20 cellular contexts compared by ENCODE assay signal in the genomic region with DNA sequence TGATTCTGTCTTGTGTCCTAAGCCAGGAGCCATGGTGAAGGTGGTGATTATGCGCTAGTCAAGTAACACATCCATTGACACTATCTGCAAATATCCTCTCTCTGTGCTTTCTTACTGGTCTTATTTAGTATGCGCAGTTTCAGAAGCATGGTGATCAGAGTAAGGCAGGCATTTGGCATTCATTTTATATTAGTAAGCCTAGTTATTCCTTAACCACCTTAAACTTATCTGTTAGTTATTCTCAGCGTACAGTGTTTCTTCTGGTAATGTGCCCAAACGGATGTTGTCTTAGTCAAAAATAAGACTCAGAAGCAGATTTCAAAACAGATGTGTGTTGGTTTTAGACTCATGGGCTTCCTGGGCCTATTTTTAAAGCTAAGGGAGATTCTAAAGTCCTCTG.
DNase-seq lines count a peak whose midpoint lies in the region; ATAC-seq and TF ChIP-seq lines count a peak whose summit lies in the region.
"Had no signal": no experiment of that assay in that cellular context is flagged by ENCODE, and none has a peak within 500 bp of the region (broad histone marks: within the 10 kb centered on the region; RNA-seq: fewer than 3 reads in every experiment).

No MANE protein-coding gene starts in this region.

- in situ Hi-C loops in mammary epithelial cell (cut with MboI; ENCODE audit: low sequenced_read_pairs in 2 of 2) = no loop called here

- H3K4me1 Mint-ChIP-seq in MCF 10A (ENCODE audit: insufficient read depth, unreplicated experiment) = peaks cover 15% of the 10 kb centered on the region
- no peaks in the 10 kb centered on the region for H3K4me1 Mint-ChIP-seq in activated T-helper 2 cell treated with anti-CD3 and anti-CD28 coated beads, Interferon-gamma antibody, Interleukin-2, Interleukin-4, amounts not matched to agents 10 μg/mL and 5 μg/mL and 100 μg/mL, durations not matched to agents 14 hours and 24 hours and 36 hours (ENCODE audit: low read depth)
- no peaks in the 10 kb centered on the region for H3K4me1 Mint-ChIP-seq in activated T-helper 17 cell treated with anti-CD3 and anti-CD28 coated beads, Interleukin-2, amount 50 U/mL, for 72 hours
- H3K4me1 Mint-ChIP-seq: activated CD4-positive, alpha-beta T cell treated with anti-CD3 and anti-CD28 coated beads, Interleukin-2, amount 10 ng/mL, durations not matched to agents 7 days and 5 days; brain had no signal

- no peak for TF ChIP-seq CTCF in MCF 10A (IDR thresholded peaks at IDR 0.05; ENCODE audit: unreplicated experiment)
- TF ChIP-seq CTCF in mammary epithelial cell (conservative IDR thresholded peaks at IDR 0.05 in 1 of 2, IDR thresholded peaks at IDR 0.05 in 1 of 2; ENCODE audit: extremely low read depth in 1 of 2, insufficient read depth in 1 of 2, low read depth in 1 of 2, low read length in 2 of 2) = no peak
- TF ChIP-seq CTCF in cardiac fibroblast (IDR thresholded peaks at IDR 0.05; ENCODE audit: low read depth, low read length) = no peak

- H3K27ac Mint-ChIP-seq in MCF 10A (ENCODE audit: low read depth, unreplicated experiment) = no peak overlapping the region
- no peak overlapping the region for H3K27ac Mint-ChIP-seq in activated T-helper 2 cell treated with anti-CD3 and anti-CD28 coated beads, Interferon-gamma antibody, Interleukin-2, Interleukin-4, amounts not matched to agents 10 μg/mL and 5 μg/mL and 100 μg/mL, durations not matched to agents 14 hours and 24 hours and 36 hours
- H3K27ac Mint-ChIP-seq in activated T-helper 17 cell treated with anti-CD3 and anti-CD28 coated beads, Interleukin-2, amount 50 U/mL, for 72 hours = no peak overlapping the region
- H3K27ac Mint-ChIP-seq: activated CD4-positive, alpha-beta T cell treated with anti-CD3 and anti-CD28 coated beads, Interleukin-2, amount 10 ng/mL, durations not matched to agents 7 days and 5 days; brain had no signal

- H3K4me3 Mint-ChIP-seq in MCF 10A (ENCODE audit: unreplicated experiment) = no peak overlapping the region
- no peak overlapping the region for H3K4me3 Mint-ChIP-seq in activated T-helper 2 cell treated with anti-CD3 and anti-CD28 coated beads, Interferon-gamma antibody, Interleukin-2, Interleukin-4, amounts not matched to agents 10 μg/mL and 5 μg/mL and 100 μg/mL, durations not matched to agents 14 hours and 24 hours and 36 hours (ENCODE audit: low read depth)
- H3K4me3 Mint-ChIP-seq in activated T-helper 17 cell treated with anti-CD3 and anti-CD28 coated beads, Interleukin-2, amount 50 U/mL, for 72 hours = no peak overlapping the region
- H3K4me3 Mint-ChIP-seq: activated CD4-positive, alpha-beta T cell treated with anti-CD3 and anti-CD28 coated beads, Interleukin-2, amount 10 ng/mL, durations not matched to agents 7 days and 5 days; brain had no signal

- ATAC-seq in HG03095 (IDR thresholded peaks at IDR 0.05; ENCODE audit: unreplicated experiment) = peak; percentile 56
- no peak for ATAC-seq in activated T-helper 17 cell treated with anti-CD3 and anti-CD28 coated beads, Interleukin-2, amount 50 U/mL, for 72 hours (replicated peaks)
- ATAC-seq: heart right ventricle; stimulated activated naive CD8-positive, alpha-beta T cell treated with anti-CD3 and anti-CD28 coated beads, Interleukin-15, Interleukin-2, amounts not matched to agents 100 U/mL and 50 U/mL, for 24 hours had no signal

- H3K36me3 Mint-ChIP-seq in MCF 10A (ENCODE audit: insufficient read depth, unreplicated experiment) = no peaks in the 10 kb centered on the region
- H3K36me3 Mint-ChIP-seq in activated T-helper 2 cell treated with anti-CD3 and anti-CD28 coated beads, Interferon-gamma antibody, Interleukin-2, Interleukin-4, amounts not matched to agents 10 μg/mL and 5 μg/mL and 100 μg/mL, durations not matched to agents 14 hours and 24 hours and 36 hours (ENCODE audit: low read depth) = no peaks in the 10 kb centered on the region
- H3K36me3 Mint-ChIP-seq in activated T-helper 17 cell treated with anti-CD3 and anti-CD28 coated beads, Interleukin-2, amount 50 U/mL, for 72 hours (ENCODE audit: low read depth) = no peaks in the 10 kb centered on the region
- H3K36me3 Mint-ChIP-seq: brain had no signal

- no peaks in the 10 kb centered on the region for H3K79me2 ChIP-seq in mammary epithelial cell (ENCODE audit: insufficient read depth, low read length)

- BruUV-seq in MCF 10A (replicated peaks; lab: Mats Ljungman, UMichigan) (no TSS peak), mammary epithelial cell (replicated peaks; lab: Mats Ljungman, UMichigan) (no TSS peak)

- POLR2A ChIA-PET in MCF 10A (lab: Yijun Ruan, JAX) = interaction anchor here (0.7 kb wide), 1 partner anchor 15 kb away, joined by 3 read pairs; no protein-coding TSS in a partner anchor

- H3K9me3 ChIP-seq in mammary epithelial cell (replicated peaks; ENCODE audit: insufficient read depth, low read length) = peaks cover 3% of the 10 kb centered on the region
- H3K9me3 ChIP-seq: esophagus muscularis mucosa, heart right ventricle had no signal

- CTCF ChIA-PET in MCF 10A (lab: Yijun Ruan, JAX) = no interaction called here
- CTCF ChIA-PET in mammary epithelial cell (lab: Charles Lee; ENCODE audit: low non-redundant PET) = no interaction called here

- intact Hi-C loops in MCF 10A (cut with micrococcal nuclease) (no loop called here), mammary epithelial cell (cut with micrococcal nuclease) (no loop called here)
- intact Hi-C loops in activated T-helper 2 cell treated with anti-CD3 and anti-CD28 coated beads, Interferon-gamma antibody, Interleukin-2, Interleukin-4, amounts not matched to agents 10 μg/mL and 5 μg/mL and 100 μg/mL, durations not matched to agents 14 hours and 24 hours and 36 hours (cut with micrococcal nuclease) = no loop called here

- H3K4me3 ChIP-seq in mammary epithelial cell (replicated peaks in 1 of 3; ENCODE audit: insufficient read depth in 1 of 3, low read depth in 2 of 3, low read length in 3 of 3) (no peak overlapping the region), cardiac fibroblast (replicated peaks in 1 of 2; ENCODE audit: low read depth in 2 of 2, low read length in 2 of 2) (no peak overlapping the region)
- H3K4me3 ChIP-seq: dorsolateral prefrontal cortex, esophagus muscularis mucosa, heart right ventricle had no signal

- no peaks in the 10 kb centered on the region for H3K36me3 ChIP-seq in mammary epithelial cell (ENCODE audit: insufficient read depth, low read length)
- H3K36me3 ChIP-seq: esophagus muscularis mucosa, heart right ventricle had no signal

- no peaks in the 10 kb centered on the region for H4K20me1 ChIP-seq in mammary epithelial cell (ENCODE audit: insufficient read depth, low read length)

- H3K4me1 ChIP-seq in mammary epithelial cell (ENCODE audit: insufficient read depth, low read length) = peaks cover 5% of the 10 kb centered on the region
- H3K4me1 ChIP-seq: esophagus muscularis mucosa, heart right ventricle had no signal

- no peaks in the 10 kb centered on the region for H3K27me3 ChIP-seq in mammary epithelial cell (ENCODE audit: insufficient read depth, low read length)
- H3K27me3 ChIP-seq: dorsolateral prefrontal cortex, esophagus muscularis mucosa, heart right ventricle had no signal

- DNase-seq in MCF 10A (ENCODE audit: unreplicated experiment) (peak; percentile 25), mammary epithelial cell (no peak), cardiac fibroblast (ENCODE audit: low read depth in 2 of 2) (peak; percentile 2)
- DNase-seq in activated T-helper 2 cell treated with anti-CD3 and anti-CD28 coated beads, Interferon-gamma antibody, Interleukin-2, Interleukin-4, amounts not matched to agents 10 μg/mL and 5 μg/mL and 100 μg/mL, durations not matched to agents 14 hours and 24 hours and 36 hours (ENCODE audit: low spot score) = no peak
- DNase-seq in activated CD8-positive, alpha-beta memory T cell treated with anti-CD3 and anti-CD28 coated beads, Interleukin-2, amount 50 U/mL, for 48 hours = no peak
- DNase-seq in stimulated activated CD4-positive, alpha-beta T cell treated with anti-CD3 and anti-CD28 coated beads, Interleukin-2, amount 100 ng/mL, for 24 hours = no peak
- DNase-seq: activated CD4-positive, alpha-beta T cell treated with anti-CD3 and anti-CD28 coated beads, Interleukin-2, amount 10 ng/mL, durations not matched to agents 7 days and 5 days; activated naive CD4-positive, alpha-beta T cell treated with Interleukin-2 at 50 U/mL for 16 hours; dorsolateral prefrontal cortex; heart right ventricle; NCI-H1417 treated with DMSO at 0.1 percent for 48 hours; NCI-H226; NK-92 treated with Interleukin-12 subunit alpha and Interleukin-12 subunit beta, amount 100 ng/mL, for 24 hours; stimulated activated naive CD8-positive, alpha-beta T cell treated with anti-CD3 and anti-CD28 coated beads, Interleukin-15, Interleukin-2, amounts not matched to agents 100 U/mL and 50 U/mL, for 24 hours; trophoblast cell had no signal

- H3K9ac ChIP-seq in mammary epithelial cell (ENCODE audit: insufficient read depth, low read length) = no peak overlapping the region

- H2AFZ ChIP-seq in mammary epithelial cell (ENCODE audit: low read depth, low read length) = no peak overlapping the region

- H3K4me2 ChIP-seq in mammary epithelial cell (ENCODE audit: insufficient read depth, low read depth, low read length) = no peak overlapping the region

- H3K9me3 Mint-ChIP-seq in MCF 10A (ENCODE audit: unreplicated experiment) = no peaks in the 10 kb centered on the region
- no peaks in the 10 kb centered on the region for H3K9me3 Mint-ChIP-seq in activated T-helper 2 cell treated with anti-CD3 and anti-CD28 coated beads, Interferon-gamma antibody, Interleukin-2, Interleukin-4, amounts not matched to agents 10 μg/mL and 5 μg/mL and 100 μg/mL, durations not matched to agents 14 hours and 24 hours and 36 hours
- H3K9me3 Mint-ChIP-seq in activated T-helper 17 cell treated with anti-CD3 and anti-CD28 coated beads, Interleukin-2, amount 50 U/mL, for 72 hours = peaks cover 7% of the 10 kb centered on the region
- H3K9me3 Mint-ChIP-seq: activated CD4-positive, alpha-beta T cell treated with anti-CD3 and anti-CD28 coated beads, Interleukin-2, amount 10 ng/mL, durations not matched to agents 7 days and 5 days had no signal

- WGBS in mammary epithelial cell (ENCODE audit: low coverage, missing lambda C conversion rate) = 93% methylated on average over 4 of the region's 4 CpGs

- dilution Hi-C loops in mammary epithelial cell (cut with HindIII; ENCODE audit: low sequenced_read_pairs) = no loop called here

- H3K27me3 Mint-ChIP-seq in MCF 10A (ENCODE audit: insufficient read depth, unreplicated experiment) = no peaks in the 10 kb centered on the region
- no peaks in the 10 kb centered on the region for H3K27me3 Mint-ChIP-seq in activated T-helper 2 cell treated with anti-CD3 and anti-CD28 coated beads, Interferon-gamma antibody, Interleukin-2, Interleukin-4, amounts not matched to agents 10 μg/mL and 5 μg/mL and 100 μg/mL, durations not matched to agents 14 hours and 24 hours and 36 hours (ENCODE audit: low read depth)
- no peaks in the 10 kb centered on the region for H3K27me3 Mint-ChIP-seq in activated T-helper 17 cell treated with anti-CD3 and anti-CD28 coated beads, Interleukin-2, amount 50 U/mL, for 72 hours
- H3K27me3 Mint-ChIP-seq: activated CD4-positive, alpha-beta T cell treated with anti-CD3 and anti-CD28 coated beads, Interleukin-2, amount 10 ng/mL, durations not matched to agents 7 days and 5 days; brain had no signal

- no peak overlapping the region for H3K27ac ChIP-seq in mammary epithelial cell (ENCODE audit: insufficient read depth, low read depth, low read length)
- H3K27ac ChIP-seq: 22Rv1, dorsolateral prefrontal cortex, esophagus muscularis mucosa, heart right ventricle had no signal

Comparison
In these comparisons a context has a peak if more than half of its experiments do, and no peak if none do; other contexts are left out.
1. DNase-seq: peak in MCF 10A (single experiment) and cardiac fibroblast (2 of 2); none in mammary epithelial cell (single experiment), activated T-helper 2 cell treated with anti-CD3 and anti-CD28 coated beads, Interferon-gamma antibody, Interleukin-2, Interleukin-4, amounts not matched to agents 10 μg/mL and 5 μg/mL and 100 μg/mL, durations not matched to agents 14 hours and 24 hours and 36 hours (single experiment), activated CD8-positive, alpha-beta memory T cell treated with anti-CD3 and anti-CD28 coated beads, Interleukin-2, amount 50 U/mL, for 48 hours (single experiment) and stimulated activated CD4-positive, alpha-beta T cell treated with anti-CD3 and anti-CD28 coated beads, Interleukin-2, amount 100 ng/mL, for 24 hours (0 of 2).